ENCODE assay signal across 30 cellular contexts in the genomic region with DNA sequence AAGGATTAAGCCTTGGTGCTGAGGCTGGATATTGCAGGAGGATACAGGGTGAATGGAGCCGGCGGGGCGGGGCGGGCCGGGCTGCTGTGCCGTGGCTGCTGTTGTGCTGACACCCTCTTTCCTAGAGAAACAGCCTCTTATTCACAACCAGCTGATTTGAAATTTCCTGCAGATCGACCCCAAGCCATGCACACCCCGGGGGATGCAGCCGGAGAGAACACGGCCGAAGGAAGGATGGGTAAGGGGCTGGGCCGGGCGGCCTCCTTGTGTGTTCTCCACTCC. TPM values are rescaled to one million over a fixed set of nuclear protein-coding genes. Genes with fewer than 3 reads are reported as not detected.
A peak's percentile ranks its signal among the peaks of the same experiment; 100 is the strongest.
DNase-seq lines count a peak whose midpoint lies in the region; ATAC-seq, FAIRE-seq and TF ChIP-seq lines count a peak whose summit lies in the region.
"Had no signal": no experiment of that assay in that cellular context is flagged by ENCODE, and none has a peak within 500 bp of the region (broad histone marks: within the 10 kb centered on the region; RNA-seq: fewer than 3 reads in every experiment).

No MANE protein-coding gene starts in this region.

- H4K12ac ChIP-seq in trophoblast cell (ENCODE audit: low read depth, low read length): no peak overlapping the region

- POLR2A ChIA-PET in H1 (lab: Charles Lee; ENCODE audit: partially characterized antibody): interaction anchor here (1.2 to 1.8 kb wide), 3 partner anchors 10 to 27 kb away, joined by 4 to 5 read pairs (median 4); no protein-coding TSS in a partner anchor

- CTCF ChIA-PET in H1 (lab: Charles Lee; ENCODE audit: partially characterized antibody): interaction anchor here (1.3 to 1.5 kb wide), 2 partner anchors 13 to 60 kb away, joined by 3 to 4 read pairs; no protein-coding TSS in a partner anchor

- FAIRE-seq in H1 (lab: Jason Lieb, UNC): no peak
- FAIRE-seq: A549, colon had no signal

- H3K4ac ChIP-seq in H1 (replicated peaks; ENCODE audit: insufficient read length, low read depth, low read length) (no peak overlapping the region), trophoblast cell (ENCODE audit: low read depth, low read length) (peak overlapping the region; percentile 27)

- H3K9ac ChIP-seq in H1 (replicated peaks in 1 of 4; ENCODE audit: extremely low read depth in 1 of 4, low read depth in 3 of 4, low read length in 3 of 4) (no peak overlapping the region), trophoblast cell (ENCODE audit: low read length) (no peak overlapping the region)

- no peak overlapping the region for H3K23ac ChIP-seq in H1 (ENCODE audit: insufficient read length)
- no peak overlapping the region for H3K23ac ChIP-seq in trophoblast cell (ENCODE audit: low read length)

- H3K18ac ChIP-seq in H1 (ENCODE audit: extremely low read depth, low read length) (no peak overlapping the region), trophoblast cell (ENCODE audit: low read length) (no peak overlapping the region)

- no peak overlapping the region for H2BK15ac ChIP-seq in H1 (ENCODE audit: low read length)

- H2AK5ac ChIP-seq in H1 (ENCODE audit: low read depth, low read length) (no peak overlapping the region), trophoblast cell (ENCODE audit: low read length) (no peak overlapping the region)

- H3K4me1 Mint-ChIP-seq in stimulated activated effector memory CD8-positive, alpha-beta T cell treated with anti-CD3 and anti-CD28 coated beads, Interleukin-12 subunit alpha, Interleukin-12 subunit beta, amount 100 ng/mL, for 72 hours: peaks cover 39% of the 10 kb centered on the region

- H3K27me3 ChIP-seq in H1 (replicated peaks in 1 of 4; ENCODE audit: control insufficient read depth in 3 of 4, extremely low read depth in 1 of 4, insufficient read depth in 3 of 4, low read length in 3 of 4) (no peaks in the 10 kb centered on the region), trophoblast cell (ENCODE audit: insufficient read depth, low read length) (no peaks in the 10 kb centered on the region), thyroid gland (no peaks in the 10 kb centered on the region)
- H3K27me3 ChIP-seq: body of pancreas, foreskin keratinocyte, left lung, vagina had no signal

- ATAC-seq in left ventricle myocardium superior (peak; percentile 1), Right ventricle myocardium superior (ENCODE audit: poor library complexity) (no peak)
- no peak for ATAC-seq in stimulated activated effector memory CD8-positive, alpha-beta T cell treated with anti-CD3 and anti-CD28 coated beads, Interleukin-12 subunit alpha, Interleukin-12 subunit beta, amount 100 ng/mL, for 72 hours
- ATAC-seq: A549; activated T-cell treated with anti-CD3 and anti-CD28 coated beads, Interleukin-2, amount 50 U/mL, for 72 hours; body of pancreas; effector memory CD8-positive, alpha-beta T cell; foreskin keratinocyte; left lung; natural killer cell; PC-3 had no signal

- H3K79me1 ChIP-seq in H1 (ENCODE audit: low read depth, low read length): peaks cover 25% of the 10 kb centered on the region
- H3K79me1 ChIP-seq in trophoblast cell (ENCODE audit: low read length): no peaks in the 10 kb centered on the region

- H3K4me2 ChIP-seq in H1 (ENCODE audit: insufficient read depth in 1 of 2, low read depth in 2 of 2, low read length in 2 of 2): no peak overlapping the region
- H3K4me2 ChIP-seq in trophoblast cell (ENCODE audit: low read length): no peak overlapping the region
- H3K4me2 ChIP-seq: A549 had no signal

- no peaks in the 10 kb centered on the region for H3K9me3 Mint-ChIP-seq in stimulated activated effector memory CD8-positive, alpha-beta T cell treated with anti-CD3 and anti-CD28 coated beads, Interleukin-12 subunit alpha, Interleukin-12 subunit beta, amount 100 ng/mL, for 72 hours
- H3K9me3 Mint-ChIP-seq: activated T-cell treated with anti-CD3 and anti-CD28 coated beads, Interleukin-2, amount 50 U/mL, for 72 hours; effector memory CD8-positive, alpha-beta T cell; natural killer cell; T-helper 2 cell treated with Interferon-gamma antibody and Interleukin-4, amounts not matched to agents 5 μg/mL and 100 μg/mL, for 36 hours had no signal

- no peak overlapping the region for H2BK20ac ChIP-seq in H1 (ENCODE audit: low read length)

- H3K9me3 ChIP-seq in H1 (ENCODE audit: insufficient read depth in 2 of 2, low read depth in 1 of 2, low read length in 1 of 2) (no peaks in the 10 kb centered on the region), trophoblast cell (ENCODE audit: insufficient read depth, low read depth, low read length) (peaks cover 4% of the 10 kb centered on the region), thyroid gland (no peaks in the 10 kb centered on the region)
- H3K9me3 ChIP-seq: A549, body of pancreas, HAP-1, left lung, vagina had no signal

- H4K91ac ChIP-seq in H1 (replicated peaks; ENCODE audit: insufficient read length, low read length) (no peak overlapping the region), trophoblast cell (ENCODE audit: low read depth, low read length) (no peak overlapping the region)

- H2BK5ac ChIP-seq in H1 (ENCODE audit: low read depth, low read length) (no peak overlapping the region), trophoblast cell (ENCODE audit: low read depth, low read length, poor library complexity) (no peak overlapping the region)

- 89% methylated on average over 5 of the region's 13 CpGs; no CpG with 5 or more reads in 1 of the 2 experiments for WGBS in H1 (ENCODE audit: extremely low coverage in 1 of 2, insufficient coverage in 1 of 2, insufficient read length in 1 of 2, insufficient replicate concordance in 2 of 2, low coverage in 1 of 2, low lambda C conversion rate in 2 of 2, missing lambda C conversion rate in 1 of 2), 2 experiments
- WGBS in trophoblast cell (ENCODE audit: extremely low coverage, insufficient coverage, insufficient read length): no CpG with 5 or more reads among the region's 13 CpGs
- WGBS in thyroid gland, 2 donors: 83 to 91% methylated on average over 13 of the region's 13 CpGs

- peaks cover 29 to 92% of the 10 kb centered on the region in 2 experiments for H3K79me2 ChIP-seq in H1 (ENCODE audit: control insufficient read depth in 1 of 2, insufficient read depth in 2 of 2, low read length in 2 of 2)
- H3K79me2 ChIP-seq in trophoblast cell (ENCODE audit: control insufficient read depth, insufficient read depth, low read length, poor library complexity): peaks cover 21% of the 10 kb centered on the region

- no peak overlapping the region for H4K5ac ChIP-seq in H1 (ENCODE audit: insufficient read length, low read depth, low read length)

- peaks cover 99% of the 10 kb centered on the region for H3K36me3 Mint-ChIP-seq in stimulated activated effector memory CD8-positive, alpha-beta T cell treated with anti-CD3 and anti-CD28 coated beads, Interleukin-12 subunit alpha, Interleukin-12 subunit beta, amount 100 ng/mL, for 72 hours

- TF ChIP-seq RAD21 in H1 (IDR thresholded peaks at IDR 0.05 in 1 of 2, conservative IDR thresholded peaks at IDR 0.05 in 1 of 2; ENCODE audit: low read depth in 2 of 2, low read length in 2 of 2): no peak

- H3K27ac ChIP-seq in H1 (ENCODE audit: low read depth, low read length) (no peak overlapping the region), trophoblast cell (ENCODE audit: low read depth, low read length) (no peak overlapping the region), thyroid gland (no peak overlapping the region)
- H3K27ac ChIP-seq: A549, foreskin keratinocyte, left lung, vagina had no signal

- no peak for TF ChIP-seq POLR2A in H1 (IDR thresholded peaks at IDR 0.05; ENCODE audit: control extremely low read depth in 1 of 2, low read depth in 2 of 2, low read length in 2 of 2)
- TF ChIP-seq POLR2A in thyroid gland (IDR thresholded peaks at IDR 0.05): no peak

- intact Hi-C loops in left ventricle myocardium superior (cut with micrococcal nuclease): no loop called here
- intact Hi-C loops in Right ventricle myocardium superior (cut with DNase I): no loop called here
- intact Hi-C loops in thyroid gland (cut with DNase I): no loop called here

- 0 out of 2 replicates have a peak overlapping the region, but pooled peaks have one; percentile 35 for H4K8ac ChIP-seq in H1 (ENCODE audit: extremely low read depth, insufficient read depth, low read length)
- H4K8ac ChIP-seq in trophoblast cell (ENCODE audit: low read depth, low read length): no peak overlapping the region

- TF ChIP-seq EP300 in H1 (IDR thresholded peaks at IDR 0.05; ENCODE audit: borderline replicate concordance in 1 of 2, low read depth in 2 of 2, low read length in 2 of 2): no peak

- peaks cover 49 to 55% of the 10 kb centered on the region in 2 experiments for H4K20me1 ChIP-seq in H1 (replicated peaks in 1 of 2; ENCODE audit: control insufficient read depth in 1 of 2, insufficient read depth in 2 of 2, low read length in 2 of 2)

- H3K4me1 ChIP-seq in H1 (replicated peaks in 1 of 4; ENCODE audit: control insufficient read depth in 3 of 4, insufficient read depth in 4 of 4, low read length in 3 of 4): peaks cover 8 to 25% (median 17%) of the 10 kb centered on the region in 4 experiments
- peaks cover 15 to 18% of the 10 kb centered on the region in 2 experiments for H3K4me1 ChIP-seq in trophoblast cell (ENCODE audit: control insufficient read depth in 1 of 2, insufficient read depth in 2 of 2, low read length in 2 of 2)
- peaks cover 27 to 34% of the 10 kb centered on the region in 2 donors for H3K4me1 ChIP-seq in thyroid gland

- H2BK12ac ChIP-seq in H1 (ENCODE audit: low read depth, low read length): no peak overlapping the region
- H2BK12ac ChIP-seq in trophoblast cell (ENCODE audit: low read length): no peak overlapping the region

- H3K27ac Mint-ChIP-seq in stimulated activated effector memory CD8-positive, alpha-beta T cell treated with anti-CD3 and anti-CD28 coated beads, Interleukin-12 subunit alpha, Interleukin-12 subunit beta, amount 100 ng/mL, for 72 hours: no peak overlapping the region
- H3K27ac Mint-ChIP-seq: activated T-cell treated with anti-CD3 and anti-CD28 coated beads, Interleukin-2, amount 50 U/mL, for 72 hours had no signal

- H3K14ac ChIP-seq in H1 (ENCODE audit: insufficient read length) (no peak overlapping the region), trophoblast cell (ENCODE audit: low read length) (no peak overlapping the region)

- no peak for TF ChIP-seq CTCF in H1 (IDR thresholded peaks at IDR 0.05; ENCODE audit: control extremely low read depth in 1 of 3, insufficient read depth in 1 of 3, low read depth in 1 of 3, low read length in 3 of 3)
- no peak for TF ChIP-seq CTCF in thyroid gland (IDR thresholded peaks at IDR 0.05)

- no peak overlapping the region for H2BK120ac ChIP-seq in H1 (replicated peaks; ENCODE audit: low read depth, low read length)
- no peak overlapping the region for H2BK120ac ChIP-seq in trophoblast cell (ENCODE audit: insufficient read depth, low read length, poor library complexity)

- peaks cover 26 to 58% (median 43%) of the 10 kb centered on the region in 4 experiments for H3K36me3 ChIP-seq in H1 (ENCODE audit: control insufficient read depth in 2 of 4, insufficient read depth in 4 of 4, low read length in 3 of 4)
- H3K36me3 ChIP-seq in trophoblast cell (ENCODE audit: control insufficient read depth in 1 of 2, insufficient read depth in 2 of 2, low read length in 2 of 2): peaks cover 70 to 72% of the 10 kb centered on the region in 2 experiments
- H3K36me3 ChIP-seq in thyroid gland: peaks cover 41 to 43% of the 10 kb centered on the region in 2 donors

- DNase-seq in left ventricle myocardium superior (no peak), Right ventricle myocardium superior (no peak), H1 (ENCODE audit: low read depth in 1 of 2, low spot score in 2 of 2) (no peak), trophoblast cell (no peak), thyroid gland (no peak)
- DNase-seq in activated T-cell treated with anti-CD3 and anti-CD28 coated beads, Interleukin-2, amount 50 U/mL, for 1 hour: no peak
- DNase-seq in stimulated activated effector memory CD8-positive, alpha-beta T cell treated with anti-CD3 and anti-CD28 coated beads, Interleukin-12 subunit alpha, Interleukin-12 subunit beta, amount 100 ng/mL, for 72 hours (ENCODE audit: low spot score in 2 of 2): no peak
- no peak for DNase-seq in activated T-cell treated with anti-CD3 and anti-CD28 coated beads, Interleukin-2, amount 50 U/mL, for 48 hours
- DNase-seq: activated CD4-positive, alpha-beta T cell treated with anti-CD3 and anti-CD28 coated beads, Interleukin-2, amount 50 U/mL, for 1 hour; activated naive CD4-positive, alpha-beta T cell; activated T-cell treated with anti-CD3 and anti-CD28 coated beads, Interleukin-2, amount 50 U/mL, for 72 hours; body of pancreas; CD4-positive, alpha-beta memory T cell; effector memory CD8-positive, alpha-beta T cell; foreskin keratinocyte; hippocampal formation; natural killer cell; NCI-H1105; NCI-H187 treated with DMSO at 0.1 percent for 48 hours; NCI-H2171 treated with DMSO at 0.1 percent for 48 hours; NCI-H510A treated with DMSO at 0.1 percent for 48 hours; PC-3; SHP77; stimulated activated CD4-positive, alpha-beta T cell treated with anti-CD3 and anti-CD28 coated beads, Interleukin-2, amount 100 ng/mL, for 48 hours had no signal

- no peak overlapping the region for H3K4me3 ChIP-seq in H1 (ENCODE audit: extremely low read depth in 1 of 4, insufficient read depth in 2 of 4, low read depth in 3 of 4, low read length in 4 of 4)
- no peak overlapping the region for H3K4me3 ChIP-seq in trophoblast cell (ENCODE audit: low read depth, low read length)
- H3K4me3 ChIP-seq in thyroid gland (replicated peaks in 1 of 3): no peak overlapping the region
- H3K4me3 ChIP-seq: A549, body of pancreas, HAP-1, left lung, vagina had no signal

- no peak overlapping the region for H3K4me3 Mint-ChIP-seq in stimulated activated effector memory CD8-positive, alpha-beta T cell treated with anti-CD3 and anti-CD28 coated beads, Interleukin-12 subunit alpha, Interleukin-12 subunit beta, amount 100 ng/mL, for 72 hours
- H3K4me3 Mint-ChIP-seq: activated T-cell treated with anti-CD3 and anti-CD28 coated beads, Interleukin-2, amount 50 U/mL, for 72 hours; effector memory CD8-positive, alpha-beta T cell; natural killer cell; T-helper 2 cell treated with Interferon-gamma antibody and Interleukin-4, amounts not matched to agents 5 μg/mL and 100 μg/mL, for 36 hours had no signal

- H3K23me2 ChIP-seq in H1 (ENCODE audit: low read depth, low read length): peaks cover 2% of the 10 kb centered on the region; the same call in 1 of the 2 replicates

- no peak overlapping the region for H2AFZ ChIP-seq in H1 (ENCODE audit: low read length)
- no peak overlapping the region for H2AFZ ChIP-seq in trophoblast cell (ENCODE audit: insufficient read depth, low read length, poor library complexity)

- H3K56ac ChIP-seq in H1 (replicated peaks; ENCODE audit: insufficient read length, low read depth, low read length): no peak overlapping the region

RNA-seq across cellular contexts. Expression of a gene that starts 11.0 kb away (rescaled TPM):
- total RNA-seq in left ventricle myocardium superior (96.7 TPM), Right ventricle myocardium superior (82.9 TPM), thyroid gland (10 to 100 TPM; 34.4 to 77.3 (median 67.7) TPM)
- total RNA-seq in H1 (2021; fragmentation: NEBNext Ultra II Directional; extraction: Animal tissue kit (Norgen Biotek cat#: 25700)): 341 and 343 TPM in 2 replicates
- polyA plus RNA-seq in H1 (2011; rRNA removed): 79.6 and 139 TPM in 2 replicates
- polyA plus RNA-seq in H1 (2011; cell fraction: cytosol; rRNA removed): 146 TPM
- 154 TPM for polyA plus RNA-seq in H1 (2011; cell fraction: nucleus; rRNA removed)
- polyA plus RNA-seq in H1 (2012, experiment 1 of 2): 141 to 222 TPM (median 192 TPM) in 4 replicates
- 169 TPM for polyA plus RNA-seq in H1 (2012, experiment 2 of 2)
- 192 TPM for polyA plus RNA-seq in H1 (2013, experiment 1 of 2)
- 197 TPM for polyA plus RNA-seq in H1 (2013, experiment 2 of 2)
- 44.1 and 52.1 TPM in 2 replicates for polyA minus RNA-seq in H1 (2011; rRNA and poly(A)+ RNA removed)
- polyA minus RNA-seq in H1 (2011; cell fraction: cytosol; rRNA and poly(A)+ RNA removed): 81.1 TPM
- 59.0 TPM for polyA minus RNA-seq in H1 (2011; cell fraction: nucleus; rRNA and poly(A)+ RNA removed)
- polyA plus RNA-seq in trophoblast cell (2013): 126 and 130 TPM in 2 replicates

RNA-seq across cellular contexts. Expression of a gene that starts 17.1 kb away (rescaled TPM):
- total RNA-seq in left ventricle myocardium superior: 92.5 TPM
- 93.5 TPM for total RNA-seq in Right ventricle myocardium superior
- 17.2 TPM in 2 replicates for total RNA-seq in H1 (2021; fragmentation: NEBNext Ultra II Directional; extraction: Animal tissue kit (Norgen Biotek cat#: 25700))
- polyA plus RNA-seq in H1 (2011; rRNA removed): 35.6 and 45.3 TPM in 2 replicates
- polyA plus RNA-seq in H1 (2011; cell fraction: cytosol; rRNA removed): 29.1 TPM
- polyA plus RNA-seq in H1 (2011; cell fraction: nucleus; rRNA removed): 28.0 TPM
- polyA plus RNA-seq in H1 (2012, experiment 1 of 2): 12.3 to 28.3 TPM (median 23.6 TPM) in 4 replicates
- 21.6 TPM for polyA plus RNA-seq in H1 (2012, experiment 2 of 2)
- 17.8 TPM for polyA plus RNA-seq in H1 (2013, experiment 1 of 2)
- polyA plus RNA-seq in H1 (2013, experiment 2 of 2): 16.9 TPM
- polyA minus RNA-seq in H1 (2011; rRNA and poly(A)+ RNA removed): 9.2 and 9.5 TPM in 2 replicates
- 12.3 TPM for polyA minus RNA-seq in H1 (2011; cell fraction: cytosol; rRNA and poly(A)+ RNA removed)
- polyA minus RNA-seq in H1 (2011; cell fraction: nucleus; rRNA and poly(A)+ RNA removed): 10.1 TPM
- 20.3 and 20.6 TPM in 2 replicates for polyA plus RNA-seq in trophoblast cell (2013)
- total RNA-seq in thyroid gland: 10 to 100 TPM; 22.2 to 39.5 (median 29.1) TPM

RNA-seq across cellular contexts. Expression of a gene that starts 19.8 kb away (rescaled TPM):
- total RNA-seq in left ventricle myocardium superior (625 TPM), Right ventricle myocardium superior (671 TPM), thyroid gland (1,000 to 10,000 TPM; 1,760 to 2,977 (median 2,488) TPM)
- 1,562 and 1,589 TPM in 2 replicates for total RNA-seq in H1 (2021; fragmentation: NEBNext Ultra II Directional; extraction: Animal tissue kit (Norgen Biotek cat#: 25700))
- 3,890 and 4,770 TPM in 2 replicates for polyA plus RNA-seq in H1 (2011; rRNA removed)
- 4,361 TPM for polyA plus RNA-seq in H1 (2011; cell fraction: cytosol; rRNA removed)
- 2,705 TPM for polyA plus RNA-seq in H1 (2011; cell fraction: nucleus; rRNA removed)
- 2,291 to 3,052 TPM (median 2,740 TPM) in 4 replicates for polyA plus RNA-seq in H1 (2012, experiment 1 of 2)
- 8,937 TPM for polyA plus RNA-seq in H1 (2012, experiment 2 of 2)
- 2,700 TPM for polyA plus RNA-seq in H1 (2013, experiment 1 of 2)
- 2,703 TPM for polyA plus RNA-seq in H1 (2013, experiment 2 of 2)
- 313 and 344 TPM in 2 replicates for polyA minus RNA-seq in H1 (2011; rRNA and poly(A)+ RNA removed)
- 991 TPM for polyA minus RNA-seq in H1 (2011; cell fraction: cytosol; rRNA and poly(A)+ RNA removed)
- 590 TPM for polyA minus RNA-seq in H1 (2011; cell fraction: nucleus; rRNA and poly(A)+ RNA removed)
- 1,862 and 1,936 TPM in 2 replicates for polyA plus RNA-seq in trophoblast cell (2013)

RNA-seq across cellular contexts. Expression of a gene that starts 31.5 kb away (rescaled TPM):
- total RNA-seq in left ventricle myocardium superior: 0.17 TPM
- 0.22 TPM for total RNA-seq in Right ventricle myocardium superior
- 3.7 and 4.1 TPM in 2 replicates for total RNA-seq in H1 (2021; fragmentation: NEBNext Ultra II Directional; extraction: Animal tissue kit (Norgen Biotek cat#: 25700))
- polyA plus RNA-seq in H1 (2011; rRNA removed): 1.3 and 3.3 TPM in 2 replicates
- 3.6 TPM for polyA plus RNA-seq in H1 (2011; cell fraction: cytosol; rRNA removed)
- polyA plus RNA-seq in H1 (2011; cell fraction: nucleus; rRNA removed): 12.1 TPM
- 1.2 to 2.5 TPM (median 1.6 TPM) in 4 replicates for polyA plus RNA-seq in H1 (2012, experiment 1 of 2)
- 0.91 TPM for polyA plus RNA-seq in H1 (2012, experiment 2 of 2)
- 0.39 TPM for polyA plus RNA-seq in H1 (2013, experiment 1 of 2)
- polyA plus RNA-seq in H1 (2013, experiment 2 of 2): 0.31 TPM
- 3.3 and 4.3 TPM in 2 replicates for polyA minus RNA-seq in H1 (2011; rRNA and poly(A)+ RNA removed)
- polyA minus RNA-seq in H1 (2011; cell fraction: cytosol; rRNA and poly(A)+ RNA removed): 7.2 TPM
- 16.9 TPM for polyA minus RNA-seq in H1 (2011; cell fraction: nucleus; rRNA and poly(A)+ RNA removed)
- polyA plus RNA-seq in trophoblast cell (2013): 0.18 and 0.40 TPM in 2 replicates
- under 1 TPM in 3 of 4 donors, not detected in 1; under 0.01 to 0.20 (median 0.08) TPM for total RNA-seq in thyroid gland
- total RNA-seq: CD4-positive, alpha-beta memory T cell had no signal
- polyA plus RNA-seq: CD4-positive, alpha-beta memory T cell had no signal

RNA-seq across cellular contexts. Expression of a gene that starts 34.7 kb away (rescaled TPM):
- total RNA-seq in left ventricle myocardium superior: 461 TPM
- 461 TPM for total RNA-seq in Right ventricle myocardium superior
- total RNA-seq in H1 (2021; fragmentation: NEBNext Ultra II Directional; extraction: Animal tissue kit (Norgen Biotek cat#: 25700)): 78.1 and 92.7 TPM in 2 replicates
- 309 and 372 TPM in 2 replicates for polyA plus RNA-seq in H1 (2011; rRNA removed)
- polyA plus RNA-seq in H1 (2011; cell fraction: cytosol; rRNA removed): 204 TPM
- 149 TPM for polyA plus RNA-seq in H1 (2011; cell fraction: nucleus; rRNA removed)
- polyA plus RNA-seq in H1 (2012, experiment 1 of 2): 58.9 to 109 TPM (median 96.7 TPM) in 4 replicates
- 87.9 TPM for polyA plus RNA-seq in H1 (2012, experiment 2 of 2)
- 55.6 TPM for polyA plus RNA-seq in H1 (2013, experiment 1 of 2)
- 56.3 TPM for polyA plus RNA-seq in H1 (2013, experiment 2 of 2)
- polyA minus RNA-seq in H1 (2011; rRNA and poly(A)+ RNA removed): 33.3 and 46.7 TPM in 2 replicates
- polyA minus RNA-seq in H1 (2011; cell fraction: cytosol; rRNA and poly(A)+ RNA removed): 97.7 TPM
- 34.6 TPM for polyA minus RNA-seq in H1 (2011; cell fraction: nucleus; rRNA and poly(A)+ RNA removed)
- 38.6 and 39.3 TPM in 2 replicates for polyA plus RNA-seq in trophoblast cell (2013)
- 100 to 1,000 TPM in 2 of 4 donors, 10 to 100 TPM in 2; 75.2 to 185 (median 108) TPM for total RNA-seq in thyroid gland
